Comparison of ENCODE assay signal across 14 cellular contexts in genomic region chr11:34601085-34601444, GRCh38. TPM values are rescaled to one million over a fixed set of nuclear protein-coding genes. Genes with fewer than 3 reads are reported as not detected.
A peak's percentile ranks its signal among the peaks of the same experiment; 100 is the strongest.
DNase-seq lines count a peak whose midpoint lies in the region; ATAC-seq and TF ChIP-seq lines count a peak whose summit lies in the region.
"Had no signal": no experiment of that assay in that cellular context is flagged by ENCODE, and none has a peak within 500 bp of the region (broad histone marks: within the 10 kb centered on the region; RNA-seq: fewer than 3 reads in every experiment).

No MANE protein-coding gene starts in this region.

- peak overlapping the region; percentile 32 for H3K27ac ChIP-seq in AG04450 (ENCODE audit: low read depth, low read length)
- peak overlapping the region; percentile 71; the same call in 1 of the 2 replicates for H3K27ac ChIP-seq in SJSA1
- peak overlapping the region in 2 of 12 donors; percentile 14 to 40 for H3K27ac ChIP-seq in heart left ventricle
- H3K27ac ChIP-seq in mammary epithelial cell (ENCODE audit: insufficient read depth, low read depth, low read length): no peak overlapping the region

- no TSS peak for BruUV-seq in mammary epithelial cell (replicated peaks; lab: Mats Ljungman, UMichigan)

- H3K4me1 ChIP-seq in SJSA1 (replicated peaks): peaks cover 28% of the 10 kb centered on the region
- H3K4me1 ChIP-seq in heart left ventricle: peaks cover 0 to 26% (median 8%) of the 10 kb centered on the region in 12 donors
- peaks cover 20% of the 10 kb centered on the region for H3K4me1 ChIP-seq in mammary epithelial cell (ENCODE audit: insufficient read depth, low read length)

- no peak overlapping the region for H3K9ac ChIP-seq in mammary epithelial cell (ENCODE audit: insufficient read depth, low read length)

- H3K79me2 ChIP-seq in mammary epithelial cell (ENCODE audit: insufficient read depth, low read length): no peaks in the 10 kb centered on the region

- H4K20me1 ChIP-seq in mammary epithelial cell (ENCODE audit: insufficient read depth, low read length): no peaks in the 10 kb centered on the region

- DNase-seq in AG04450 (ENCODE audit: low read depth, low spot score) (peak; percentile 46), SJSA1 (ENCODE audit: low read depth in 1 of 2, low spot score in 2 of 2) (peak in 1 of 2 experiments; percentile 5), heart left ventricle (peak in 1 of 5 donors; percentile 29), myocyte (ENCODE audit: low read depth) (peak; percentile 22), COR-L47 (lab: John Stamatoyannopoulos, UW) (no peak), NCI-H1417 treated with DMSO at 0.1 percent for 48 hours (lab: John Stamatoyannopoulos, UW) (no peak), mammary epithelial cell (no peak)
- DNase-seq: activated CD4-positive, alpha-beta T cell treated with anti-CD3 and anti-CD28 coated beads for 1 hour; activated T-cell treated with anti-CD3 and anti-CD28 coated beads, Interleukin-2, amount 50 U/mL, for 1 hour; amygdala; natural killer cell; stimulated activated CD4-positive, alpha-beta T cell treated with anti-CD3 and anti-CD28 coated beads, Interleukin-15, amount 100 ng/mL, for 24 hours; T-helper 1 cell had no signal

- dilution Hi-C loops in mammary epithelial cell (cut with HindIII; ENCODE audit: low sequenced_read_pairs): no loop called here

- intact Hi-C loops in heart left ventricle (cut with DNase I) (no loop called here), mammary epithelial cell (cut with micrococcal nuclease) (no loop called here)

- H3K36me3 ChIP-seq in SJSA1 (no peaks in the 10 kb centered on the region), heart left ventricle (no peaks in the 10 kb centered on the region), mammary epithelial cell (ENCODE audit: insufficient read depth, low read length) (no peaks in the 10 kb centered on the region)

- TF ChIP-seq POLR2A in heart left ventricle (IDR thresholded peaks at IDR 0.05): no peak

- TF ChIP-seq CTCF in AG04450 (IDR thresholded peaks at IDR 0.05; ENCODE audit: low read depth, low read length) (no peak), heart left ventricle (IDR thresholded peaks at IDR 0.05) (no peak), mammary epithelial cell (conservative IDR thresholded peaks at IDR 0.05 in 1 of 2, IDR thresholded peaks at IDR 0.05 in 1 of 2; ENCODE audit: extremely low read depth in 1 of 2, insufficient read depth in 1 of 2, low read depth in 1 of 2, low read length in 2 of 2) (no peak)

- POLR2A ChIA-PET in AG04450 (lab: Yijun Ruan, JAX): interaction anchor here (0.6 to 1.6 kb wide), 3 partner anchors 12 to 53 kb away, joined by 3 to 4 read pairs (median 3); no protein-coding TSS in a partner anchor

- 13 to 31% (median 27%) methylated on average over 2 of the region's 2 CpGs for WGBS in heart left ventricle, 4 donors
- WGBS in mammary epithelial cell (ENCODE audit: low coverage, missing lambda C conversion rate): 82% methylated on average over 2 of the region's 2 CpGs

- no peak overlapping the region for H2AFZ ChIP-seq in mammary epithelial cell (ENCODE audit: low read depth, low read length)

- in situ Hi-C loops in mammary epithelial cell (cut with MboI; ENCODE audit: low sequenced_read_pairs in 2 of 2): no loop called here

- no peak overlapping the region for H3K4me2 ChIP-seq in mammary epithelial cell (ENCODE audit: insufficient read depth, low read depth, low read length)

- H3K4me3 ChIP-seq in AG04450 (ENCODE audit: low read depth, low read length): no peak overlapping the region
- no peak overlapping the region for H3K4me3 ChIP-seq in SJSA1
- H3K4me3 ChIP-seq in heart left ventricle: no peak overlapping the region
- H3K4me3 ChIP-seq in mammary epithelial cell (replicated peaks in 1 of 3; ENCODE audit: insufficient read depth in 1 of 3, low read depth in 2 of 3, low read length in 3 of 3): no peak overlapping the region

- H3K9me3 ChIP-seq in AG04450 (ENCODE audit: control insufficient read depth, insufficient read depth, low read length) (no peaks in the 10 kb centered on the region), SJSA1 (replicated peaks) (no peaks in the 10 kb centered on the region), heart left ventricle (peaks cover 0 to 3% (median 0%) of the 10 kb centered on the region in 12 donors), mammary epithelial cell (replicated peaks; ENCODE audit: insufficient read depth, low read length) (no peaks in the 10 kb centered on the region)

- ATAC-seq in heart left ventricle: peak in 3 of 4 donors; percentile 16 to 46 (median 25)
- no peak for ATAC-seq in HG02840 (IDR thresholded peaks at IDR 0.05; ENCODE audit: low FRiP score, unreplicated experiment)
- ATAC-seq: natural killer cell had no signal

- CTCF ChIA-PET in AG04450 (lab: Charles Lee) (interaction anchor here (1.1 to 3.2 kb wide), 3 partner anchors 15 to 291 kb away, joined by 5 to 16 read pairs (median 6); no protein-coding TSS in a partner anchor), mammary epithelial cell (lab: Charles Lee; ENCODE audit: low non-redundant PET) (no interaction called here)

- H3K27me3 ChIP-seq in AG04450 (ENCODE audit: control insufficient read depth, insufficient read depth, low read length) (no peaks in the 10 kb centered on the region), SJSA1 (replicated peaks) (no peaks in the 10 kb centered on the region), heart left ventricle (no peaks in the 10 kb centered on the region), mammary epithelial cell (ENCODE audit: insufficient read depth, low read length) (no peaks in the 10 kb centered on the region)

RNA-seq across cellular contexts. Expression of gene EHF, which starts 19.8 kb away (rescaled TPM):
- 0.05 and 0.07 TPM in 2 replicates for polyA plus RNA-seq in AG04450 (2011; rRNA removed)
- 0.74 TPM in 1 of 2 replicates, not detected in the other for polyA minus RNA-seq in AG04450 (2011; rRNA and poly(A)+ RNA removed)
- 0.22 TPM in 1 of 2 replicates, not detected in the other for total RNA-seq in SJSA1 (2014; rRNA removed; shearing (Covaris generic))
- total RNA-seq in heart left ventricle: 1 to 10 TPM in 2 of 9 donors, under 1 TPM in 7; 0.19 to 1.9 (median 0.71) TPM
- under 1 TPM; 0.26 to 0.50 TPM for polyA plus RNA-seq in heart left ventricle
- not detected in 2 replicates for total RNA-seq in myocyte
- polyA plus RNA-seq in myocyte (2012): not detected
- 10 to 100 TPM in 1 of 2 donors, 1 to 10 TPM in 1; 9.7 to 41.9 TPM for total RNA-seq in mammary epithelial cell
- 6.4 TPM for polyA plus RNA-seq in mammary epithelial cell
- polyA minus RNA-seq in mammary epithelial cell: 5.1 TPM
- total RNA-seq: natural killer cell had no signal

Comparison
In these comparisons a context has a peak if more than half of its experiments do, and no peak if none do; other contexts are left out.
1. DNase-seq: peak in AG04450 (single experiment) and myocyte (single experiment); none in COR-L47 (single experiment), NCI-H1417 treated with DMSO at 0.1 percent for 48 hours (single experiment) and mammary epithelial cell (single experiment).